13 cellular contexts compared by ENCODE assay signal in the genomic region with DNA sequence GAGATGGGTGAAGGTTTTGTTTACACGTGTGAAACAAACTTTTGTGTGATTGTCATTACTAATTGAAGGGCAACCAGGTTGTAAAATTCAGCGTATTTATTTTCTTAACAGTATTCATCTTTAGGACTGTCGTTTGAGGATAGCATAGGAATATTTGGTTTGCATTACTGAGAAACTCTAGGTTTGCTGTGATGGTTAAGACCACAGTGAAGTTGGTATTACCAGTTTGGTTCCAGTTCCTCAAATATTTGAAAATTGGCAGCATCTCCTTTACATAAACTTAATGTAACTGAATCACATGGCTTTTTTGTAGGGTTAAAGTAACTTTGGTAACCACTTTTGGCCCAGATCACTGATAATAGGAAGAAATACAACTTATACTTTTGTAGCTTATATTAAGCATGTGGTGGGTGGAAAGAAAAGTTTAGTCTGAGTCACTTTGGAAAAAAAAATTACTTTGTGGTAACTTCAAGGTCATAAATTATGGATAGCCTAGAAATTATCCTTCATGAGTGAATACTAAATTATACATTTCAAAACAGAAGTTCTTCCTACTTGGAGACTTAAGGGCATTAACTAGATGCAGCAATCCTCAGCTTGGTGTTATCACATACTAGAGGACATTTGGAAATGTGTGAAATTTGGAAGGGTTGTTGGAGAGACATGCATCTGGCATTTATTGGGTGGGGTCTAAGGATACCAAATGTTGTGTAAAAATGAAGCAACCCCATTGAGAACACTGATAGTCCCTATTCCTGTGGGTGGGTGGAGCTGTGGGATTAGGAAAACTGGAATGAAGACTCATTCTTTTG.
DNase-seq lines count a peak whose midpoint lies in the region; ATAC-seq, FAIRE-seq and TF ChIP-seq lines count a peak whose summit lies in the region.
"Had no signal": no experiment of that assay in that cellular context is flagged by ENCODE, and none has a peak within 500 bp of the region (broad histone marks: within the 10 kb centered on the region; RNA-seq: fewer than 3 reads in every experiment).

No MANE protein-coding gene starts in this region.

- no peaks in the 10 kb centered on the region for H3K9me3 Mint-ChIP-seq in activated naive CD8-positive, alpha-beta T cell treated with anti-CD3 and anti-CD28 coated beads, Interleukin-2, amount 50 U/mL, for 24 hours
- H3K9me3 Mint-ChIP-seq: naive thymus-derived CD4-positive, alpha-beta T cell had no signal

- CTCF ChIA-PET in AG04449 (lab: Yijun Ruan, JAX) = interaction anchor here (0.8 kb wide), 1 partner anchor 18 kb away, joined by 4 read pairs; no protein-coding TSS in a partner anchor

- POLR2A ChIA-PET in AG04449 (lab: Yijun Ruan, JAX) = interaction anchor here (1.4 kb wide), 1 partner anchor 34 kb away, joined by 6 read pairs; a partner anchor contains a TSS

- H3K27me3 Mint-ChIP-seq in activated naive CD8-positive, alpha-beta T cell treated with anti-CD3 and anti-CD28 coated beads, Interleukin-2, amount 50 U/mL, for 24 hours = no peaks in the 10 kb centered on the region
- H3K27me3 Mint-ChIP-seq: naive thymus-derived CD4-positive, alpha-beta T cell had no signal

- peaks cover 74% of the 10 kb centered on the region for H3K36me3 Mint-ChIP-seq in activated naive CD8-positive, alpha-beta T cell treated with anti-CD3 and anti-CD28 coated beads, Interleukin-2, amount 50 U/mL, for 24 hours (ENCODE audit: low read depth)

- peak overlapping the region; percentile 68 for H3K27ac Mint-ChIP-seq in activated naive CD8-positive, alpha-beta T cell treated with anti-CD3 and anti-CD28 coated beads, Interleukin-2, amount 50 U/mL, for 24 hours

- peak; percentile 45 for DNase-seq in AG04449 (ENCODE audit: low read depth, low spot score)
- DNase-seq in GM04503 (ENCODE audit: low read depth) = peak; percentile 80
- no peak for DNase-seq in activated naive CD8-positive, alpha-beta T cell treated with anti-CD3 and anti-CD28 coated beads, Interleukin-2, amount 50 U/mL, for 24 hours
- DNase-seq in GF-D8 (lab: John Stamatoyannopoulos, UW) = no peak
- DNase-seq: KBM-7; naive thymus-derived CD4-positive, alpha-beta T cell; small intestine; T-helper 2 cell had no signal

- no peak overlapping the region for H3K4me3 ChIP-seq in AG04449 (ENCODE audit: low read depth, low read length)

- peaks cover 39% of the 10 kb centered on the region for H3K4me1 Mint-ChIP-seq in activated naive CD8-positive, alpha-beta T cell treated with anti-CD3 and anti-CD28 coated beads, Interleukin-2, amount 50 U/mL, for 24 hours

- FAIRE-seq in islet of Langerhans (lab: Jason Lieb, UNC) = peak; percentile 51
- FAIRE-seq: H1, small intestine had no signal

- TF ChIP-seq CTCF in AG04449 (IDR thresholded peaks at IDR 0.05; ENCODE audit: insufficient read depth, low read length, missing control alignments) = no peak

- no peak overlapping the region for H3K4me3 Mint-ChIP-seq in activated naive CD8-positive, alpha-beta T cell treated with anti-CD3 and anti-CD28 coated beads, Interleukin-2, amount 50 U/mL, for 24 hours
- H3K4me3 Mint-ChIP-seq: naive thymus-derived CD4-positive, alpha-beta T cell had no signal

- no peak for ATAC-seq in activated naive CD8-positive, alpha-beta T cell treated with anti-CD3 and anti-CD28 coated beads, Interleukin-2, amount 50 U/mL, for 24 hours
- no peak for ATAC-seq in activated CD4-positive, CD25-positive, alpha-beta regulatory T cell treated with anti-CD3 and anti-CD28 coated beads, Interleukin-2, amount 50 U/mL, for 24 hours
- ATAC-seq in HG03095 (IDR thresholded peaks at IDR 0.05; ENCODE audit: unreplicated experiment) = no peak
- ATAC-seq in HG03025 (IDR thresholded peaks at IDR 0.05; ENCODE audit: low FRiP score, unreplicated experiment) = no peak
- ATAC-seq: naive thymus-derived CD4-positive, alpha-beta T cell had no signal

Comparison
In these comparisons a context has a peak if more than half of its experiments do, and no peak if none do; other contexts are left out.
1. DNase-seq: peak in AG04449 (single experiment) and GM04503 (single experiment); none in activated naive CD8-positive, alpha-beta T cell treated with anti-CD3 and anti-CD28 coated beads, Interleukin-2, amount 50 U/mL, for 24 hours (single experiment) and GF-D8 (single experiment).